ENCODE assay signal across 23 cellular contexts in genomic region chr11:78823588-78823987, GRCh38.
A peak's percentile ranks its signal among the peaks of the same experiment; 100 is the strongest.
DNase-seq lines count a peak whose midpoint lies in the region; ATAC-seq and TF ChIP-seq lines count a peak whose summit lies in the region.
"Had no signal": no experiment of that assay in that cellular context is flagged by ENCODE, and none has a peak within 500 bp of the region (broad histone marks: within the 10 kb centered on the region; RNA-seq: fewer than 3 reads in every experiment).

No MANE protein-coding gene starts in this region.

- no peak for ATAC-seq in PC-3
- peak; percentile 41 to 65 for ATAC-seq in lower lobe of right lung
- ATAC-seq in upper lobe of right lung: peak; percentile 25
- no peak for ATAC-seq in heart left ventricle
- no peak for ATAC-seq in HG03354 (IDR thresholded peaks at IDR 0.05; ENCODE audit: poor library complexity, severe bottlenecking, unreplicated experiment)
- ATAC-seq: CD8-positive, alpha-beta T cell had no signal

- no peaks in the 10 kb centered on the region for H3K9me3 ChIP-seq in PC-3 (ENCODE audit: low read length)
- no peaks in the 10 kb centered on the region for H3K9me3 ChIP-seq in lower lobe of right lung
- no peaks in the 10 kb centered on the region for H3K9me3 ChIP-seq in upper lobe of right lung
- H3K9me3 ChIP-seq in heart left ventricle: no peaks in the 10 kb centered on the region
- H3K9me3 ChIP-seq: Caco-2, MG63, SJSA1 had no signal

- no peaks in the 10 kb centered on the region for H3K27me3 ChIP-seq in PC-3 (ENCODE audit: low read length)
- H3K27me3 ChIP-seq in lower lobe of right lung (ENCODE audit: low read depth): no peaks in the 10 kb centered on the region
- no peaks in the 10 kb centered on the region for H3K27me3 ChIP-seq in upper lobe of right lung
- H3K27me3 ChIP-seq in heart left ventricle: no peaks in the 10 kb centered on the region
- H3K27me3 ChIP-seq: MG63, SJSA1 had no signal

- no peak overlapping the region for H3K9ac ChIP-seq in PC-3 (ENCODE audit: low read length)

- no TSS peak for BruUV-seq in PC-3 (replicated peaks; lab: Mats Ljungman, UMichigan)

- no peaks in the 10 kb centered on the region for H3K9me2 ChIP-seq in PC-3 (replicated peaks; ENCODE audit: low read length)

- no peak for TF ChIP-seq POLR2A in heart left ventricle (IDR thresholded peaks at IDR 0.05)

- H2AFZ ChIP-seq in PC-3 (ENCODE audit: low read length): no peak overlapping the region
- H2AFZ ChIP-seq: PC-9 had no signal

- H3F3A ChIP-seq in PC-3 (ENCODE audit: low read length, unreplicated experiment): peaks cover 14% of the 10 kb centered on the region

- TF ChIP-seq CTCF in PC-3 (conservative IDR thresholded peaks at IDR 0.05; ENCODE audit: low read depth, low read length) (no peak), lower lobe of right lung (IDR thresholded peaks at IDR 0.05) (no peak), upper lobe of right lung (IDR thresholded peaks at IDR 0.05) (no peak), heart left ventricle (IDR thresholded peaks at IDR 0.05) (no peak)

- no peaks in the 10 kb centered on the region for H3K79me2 ChIP-seq in PC-3 (ENCODE audit: low read length)

- peaks cover 29% of the 10 kb centered on the region for H3K4me1 ChIP-seq in PC-3 (ENCODE audit: insufficient read depth, low read length)
- peaks cover 6% of the 10 kb centered on the region for H3K4me1 ChIP-seq in lower lobe of right lung
- H3K4me1 ChIP-seq in upper lobe of right lung: peaks cover 28% of the 10 kb centered on the region
- peaks cover 0 to 9% (median 0%) of the 10 kb centered on the region in 12 donors for H3K4me1 ChIP-seq in heart left ventricle
- H3K4me1 ChIP-seq: Caco-2 had no signal

- CTCF ChIA-PET in PC-3 (lab: Charles Lee): no interaction called here

- WGBS in heart left ventricle, 4 donors: 52 to 74% (median 59%) methylated on average over 9 of the region's 9 CpGs

- intact Hi-C loops in PC-3 (cut with micrococcal nuclease) (no loop called here), lower lobe of right lung (cut with DNase I) (no loop called here), upper lobe of right lung (cut with DNase I) (no loop called here), heart left ventricle (cut with DNase I) (no loop called here)

- DNase-seq in PC-3: no peak
- peak; percentile 10 for DNase-seq in dermis blood vessel endothelial cell
- no peak for DNase-seq in lower lobe of right lung
- DNase-seq in upper lobe of right lung: no peak
- DNase-seq in heart left ventricle: no peak
- DNase-seq in NCI-H526 treated with DMSO at 0.1 percent for 48 hours (lab: John Stamatoyannopoulos, UW): no peak
- DNase-seq: AML-193; C1 segment of cervical spinal cord; Caco-2; CD8-positive, alpha-beta T cell; KG1; MG63; NCI-H1105 treated with DMSO at 0.1 percent for 48 hours; NCI-H146; NCI-H1930; NCI-H2107; NCI-H524; NCI-H82; NK-92 treated with Interleukin-12 subunit alpha and Interleukin-12 subunit beta, amount 100 ng/mL, for 24 hours; PC-9; RPMI8226 had no signal

- no peak overlapping the region for H3K4me3 ChIP-seq in PC-3 (ENCODE audit: low read length)
- no peak overlapping the region for H3K4me3 ChIP-seq in lower lobe of right lung
- H3K4me3 ChIP-seq in upper lobe of right lung: no peak overlapping the region
- no peak overlapping the region for H3K4me3 ChIP-seq in heart left ventricle
- H3K4me3 ChIP-seq: MG63, PC-9, SJSA1 had no signal

- H3K36me3 ChIP-seq in PC-3 (ENCODE audit: low read depth, low read length) (no peaks in the 10 kb centered on the region), lower lobe of right lung (no peaks in the 10 kb centered on the region), upper lobe of right lung (no peaks in the 10 kb centered on the region), heart left ventricle (no peaks in the 10 kb centered on the region)
- H3K36me3 ChIP-seq: MG63, SJSA1 had no signal

- no peak overlapping the region for H3K4me2 ChIP-seq in PC-3 (ENCODE audit: low read length)
- H3K4me2 ChIP-seq: PC-9 had no signal

- POLR2A ChIA-PET in PC-3 (lab: Charles Lee; ENCODE audit: unreplicated experiment): no interaction called here

- H4K20me1 ChIP-seq in PC-3 (ENCODE audit: low read length): no peaks in the 10 kb centered on the region

- H3K27ac ChIP-seq in PC-3 (ENCODE audit: low read length) (peak overlapping the region; percentile 93), lower lobe of right lung (no peak overlapping the region), upper lobe of right lung (peak overlapping the region; percentile 73), heart left ventricle (no peak overlapping the region)
- H3K27ac ChIP-seq: PC-9, SJSA1 had no signal

Comparison
In these comparisons a context has a peak if more than half of its experiments do, and no peak if none do; other contexts are left out.
1. ATAC-seq: peak in lower lobe of right lung (2 of 2) and upper lobe of right lung (single experiment); none in PC-3 (single experiment), heart left ventricle (0 of 4) and HG03354 (single experiment).
2. H3K27ac ChIP-seq: peak in PC-3 (single experiment) and upper lobe of right lung (single experiment); none in lower lobe of right lung (single experiment) and heart left ventricle (0 of 12).